ENCODE assay signal across 2 cellular contexts in the genomic region with DNA sequence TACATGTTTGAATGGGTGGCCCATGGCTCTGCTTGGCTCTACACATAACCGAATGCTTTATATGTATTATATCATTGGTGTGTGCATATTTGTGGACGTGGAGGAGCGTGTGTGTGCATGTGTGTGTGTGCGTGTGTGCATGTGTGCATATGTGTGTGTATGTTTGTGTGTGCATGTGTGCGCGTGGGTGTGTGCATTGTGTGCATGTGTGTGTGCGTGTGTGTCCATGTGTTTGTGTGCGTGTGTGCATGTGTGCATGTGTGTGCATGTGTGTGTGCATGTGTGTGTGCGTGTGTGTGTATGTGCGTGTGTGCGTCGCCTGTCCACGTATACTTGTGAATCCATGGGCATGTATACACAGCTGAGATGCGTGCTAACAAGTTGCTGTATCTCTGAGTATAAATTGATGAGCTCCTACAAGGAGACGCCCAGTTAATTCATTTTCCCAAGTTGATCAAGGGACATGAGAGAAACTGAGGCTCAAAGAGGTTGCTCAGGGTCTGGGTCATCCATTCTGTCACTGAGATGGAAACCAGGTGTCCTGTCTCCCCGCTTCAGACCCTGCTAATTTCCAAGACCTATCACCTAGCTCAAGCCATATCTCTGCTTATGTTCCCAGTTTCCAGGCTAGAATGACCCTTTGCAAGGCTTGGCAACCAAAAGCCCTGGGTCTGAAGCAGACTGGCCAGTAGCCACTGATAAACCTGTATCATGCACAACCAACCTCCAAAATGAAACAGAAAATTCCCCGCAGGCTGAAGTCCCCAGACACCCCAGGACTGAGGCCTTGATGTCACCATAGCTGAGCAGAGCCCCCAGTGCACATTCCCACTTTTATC.
TF ChIP-seq lines count a peak whose summit lies in the region.

No MANE protein-coding gene starts in this region.

TF ChIP-seq in GM12891, 5 proteins besides CTCF, POLR2A, EP300 and RAD21:
- no peak for TF ChIP-seq TAF1 (IDR thresholded peaks at IDR 0.05; ENCODE audit: low read depth, low read length)
- TF ChIP-seq POLR2AphosphoS5 (IDR thresholded peaks at IDR 0.05; ENCODE audit: low read depth, low read length) = peak; percentile 36; the same call in 1 of the 2 replicates
- peak; percentile 22; the same call in 1 of the 2 replicates for TF ChIP-seq POU2F2 (IDR thresholded peaks at IDR 0.05; ENCODE audit: low read depth, low read length)

TF ChIP-seq in GM12878, 131 proteins besides CTCF, POLR2A, EP300 and RAD21:
- TF ChIP-seq CREM (IDR thresholded peaks at IDR 0.05; ENCODE audit: low read depth) = no peak
- TF ChIP-seq NFIC (IDR thresholded peaks at IDR 0.05; ENCODE audit: low read depth, low read length) = no peak
- TF ChIP-seq ZNF24 (IDR thresholded peaks at IDR 0.05) = no peak
- TF ChIP-seq, protein P1, sequence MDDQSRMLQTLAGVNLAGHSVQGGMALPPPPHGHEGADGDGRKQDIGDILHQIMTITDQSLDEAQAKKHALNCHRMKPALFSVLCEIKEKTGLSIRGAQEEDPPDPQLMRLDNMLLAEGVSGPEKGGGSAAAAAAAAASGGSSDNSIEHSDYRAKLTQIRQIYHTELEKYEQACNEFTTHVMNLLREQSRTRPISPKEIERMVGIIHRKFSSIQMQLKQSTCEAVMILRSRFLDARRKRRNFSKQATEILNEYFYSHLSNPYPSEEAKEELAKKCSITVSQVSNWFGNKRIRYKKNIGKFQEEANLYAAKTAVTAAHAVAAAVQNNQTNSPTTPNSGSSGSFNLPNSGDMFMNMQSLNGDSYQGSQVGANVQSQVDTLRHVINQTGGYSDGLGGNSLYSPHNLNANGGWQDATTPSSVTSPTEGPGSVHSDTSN (IDR thresholded peaks at IDR 0.05; ENCODE audit: insufficient replicate concordance, low read depth, low read length) = peak; percentile 49
- TF ChIP-seq MEF2B (IDR thresholded peaks at IDR 0.05; ENCODE audit: partially characterized antibody, poor library complexity, severe bottlenecking) = no peak
- TF ChIP-seq SIX5 (IDR thresholded peaks at IDR 0.05; ENCODE audit: low read depth, low read length, severe bottlenecking) = no peak
- no peak for TF ChIP-seq ZNF622 (IDR thresholded peaks at IDR 0.05)
- TF ChIP-seq RAD51 (IDR thresholded peaks at IDR 0.05) = no peak
- TF ChIP-seq, protein P2, sequence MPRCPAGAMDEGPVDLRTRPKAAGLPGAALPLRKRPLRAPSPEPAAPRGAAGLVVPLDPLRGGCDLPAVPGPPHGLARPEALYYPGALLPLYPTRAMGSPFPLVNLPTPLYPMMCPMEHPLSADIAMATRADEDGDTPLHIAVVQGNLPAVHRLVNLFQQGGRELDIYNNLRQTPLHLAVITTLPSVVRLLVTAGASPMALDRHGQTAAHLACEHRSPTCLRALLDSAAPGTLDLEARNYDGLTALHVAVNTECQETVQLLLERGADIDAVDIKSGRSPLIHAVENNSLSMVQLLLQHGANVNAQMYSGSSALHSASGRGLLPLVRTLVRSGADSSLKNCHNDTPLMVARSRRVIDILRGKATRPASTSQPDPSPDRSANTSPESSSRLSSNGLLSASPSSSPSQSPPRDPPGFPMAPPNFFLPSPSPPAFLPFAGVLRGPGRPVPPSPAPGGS (IDR thresholded peaks at IDR 0.05; ENCODE audit: borderline replicate concordance, insufficient read depth, low read depth, low read length, poor library complexity, severe bottlenecking) = peak; percentile 92
- TF ChIP-seq NR2F1 (conservative IDR thresholded peaks at IDR 0.05) = no peak
- TF ChIP-seq TCF3 (IDR thresholded peaks at IDR 0.05; ENCODE audit: borderline replicate concordance, insufficient read depth, low read depth, low read length) = 0 out of 2 replicates have a peak, but pooled peaks have one; percentile 31
- TF ChIP-seq POLR2AphosphoS5 (IDR thresholded peaks at IDR 0.05; ENCODE audit: low read length) = peak; percentile 44; the same call in 1 of the 2 replicates
- TF ChIP-seq TCF7 (IDR thresholded peaks at IDR 0.05; ENCODE audit: borderline replicate concordance) = no peak
- TF ChIP-seq RB1 (IDR thresholded peaks at IDR 0.05; ENCODE audit: borderline replicate concordance) = no peak
- TF ChIP-seq, protein P3, sequence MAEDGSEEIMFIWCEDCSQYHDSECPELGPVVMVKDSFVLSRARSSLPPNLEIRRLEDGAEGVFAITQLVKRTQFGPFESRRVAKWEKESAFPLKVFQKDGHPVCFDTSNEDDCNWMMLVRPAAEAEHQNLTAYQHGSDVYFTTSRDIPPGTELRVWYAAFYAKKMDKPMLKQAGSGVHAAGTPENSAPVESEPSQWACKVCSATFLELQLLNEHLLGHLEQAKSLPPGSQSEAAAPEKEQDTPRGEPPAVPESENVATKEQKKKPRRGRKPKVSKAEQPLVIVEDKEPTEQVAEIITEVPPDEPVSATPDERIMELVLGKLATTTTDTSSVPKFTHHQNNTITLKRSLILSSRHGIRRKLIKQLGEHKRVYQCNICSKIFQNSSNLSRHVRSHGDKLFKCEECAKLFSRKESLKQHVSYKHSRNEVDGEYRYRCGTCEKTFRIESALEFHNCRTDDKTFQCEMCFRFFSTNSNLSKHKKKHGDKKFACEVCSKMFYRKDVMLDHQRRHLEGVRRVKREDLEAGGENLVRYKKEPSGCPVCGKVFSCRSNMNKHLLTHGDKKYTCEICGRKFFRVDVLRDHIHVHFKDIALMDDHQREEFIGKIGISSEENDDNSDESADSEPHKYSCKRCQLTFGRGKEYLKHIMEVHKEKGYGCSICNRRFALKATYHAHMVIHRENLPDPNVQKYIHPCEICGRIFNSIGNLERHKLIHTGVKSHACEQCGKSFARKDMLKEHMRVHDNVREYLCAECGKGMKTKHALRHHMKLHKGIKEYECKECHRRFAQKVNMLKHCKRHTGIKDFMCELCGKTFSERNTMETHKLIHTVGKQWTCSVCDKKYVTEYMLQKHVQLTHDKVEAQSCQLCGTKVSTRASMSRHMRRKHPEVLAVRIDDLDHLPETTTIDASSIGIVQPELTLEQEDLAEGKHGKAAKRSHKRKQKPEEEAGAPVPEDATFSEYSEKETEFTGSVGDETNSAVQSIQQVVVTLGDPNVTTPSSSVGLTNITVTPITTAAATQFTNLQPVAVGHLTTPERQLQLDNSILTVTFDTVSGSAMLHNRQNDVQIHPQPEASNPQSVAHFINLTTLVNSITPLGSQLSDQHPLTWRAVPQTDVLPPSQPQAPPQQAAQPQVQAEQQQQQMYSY (CRISPR knock-in tag; IDR thresholded peaks at IDR 0.05) = no peak
- 0 out of 2 replicates have a peak, but pooled peaks have one; percentile 45 for TF ChIP-seq TARDBP (IDR thresholded peaks at IDR 0.05; ENCODE audit: borderline replicate concordance)
